Comparison of ENCODE assay signal across 8 cellular contexts in the genomic region with DNA sequence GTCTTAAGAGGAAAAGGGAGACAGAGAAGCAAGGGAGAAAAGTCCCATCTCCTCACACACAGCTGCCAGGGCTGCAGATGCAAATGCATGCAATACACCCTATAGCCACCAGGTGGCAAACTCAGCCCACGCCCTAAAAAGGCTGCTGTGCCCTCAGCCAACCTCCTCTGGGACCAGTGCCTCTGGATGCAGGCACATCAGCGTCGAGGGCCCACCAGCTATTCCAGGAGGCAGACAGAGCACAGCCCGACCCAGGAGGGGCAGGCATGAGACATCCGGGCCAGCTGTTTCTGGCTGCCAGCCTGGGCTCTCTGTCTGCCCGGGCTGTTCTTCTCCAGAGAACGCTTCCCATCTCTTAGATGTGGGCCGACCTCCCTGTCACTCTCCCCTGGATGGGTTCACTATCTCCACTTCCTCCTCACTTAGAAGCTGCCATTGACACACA. TPM values are rescaled to one million over a fixed set of nuclear protein-coding genes. Genes with fewer than 3 reads are reported as not detected.
A peak's percentile ranks its signal among the peaks of the same experiment; 100 is the strongest.
DNase-seq lines count a peak whose midpoint lies in the region; ATAC-seq and TF ChIP-seq lines count a peak whose summit lies in the region.

No MANE protein-coding gene starts in this region.

- no peaks in the 10 kb centered on the region for H3K27me3 Mint-ChIP-seq in activated CD8-positive, alpha-beta memory T cell treated with anti-CD3 and anti-CD28 coated beads, Interleukin-2, amount 10 ng/mL, durations not matched to agents 7 days and 5 days
- H3K27me3 Mint-ChIP-seq in endodermal cell (ENCODE audit: insufficient read depth) = no peaks in the 10 kb centered on the region
- H3K27me3 Mint-ChIP-seq in mesothelial cell of epicardium (ENCODE audit: low read depth) = no peaks in the 10 kb centered on the region

- peaks cover 13% of the 10 kb centered on the region for H3K36me3 Mint-ChIP-seq in activated CD8-positive, alpha-beta memory T cell treated with anti-CD3 and anti-CD28 coated beads, Interleukin-2, amount 10 ng/mL, durations not matched to agents 7 days and 5 days
- H3K36me3 Mint-ChIP-seq in endodermal cell (ENCODE audit: low read depth) = peaks cover 72% of the 10 kb centered on the region
- H3K36me3 Mint-ChIP-seq in mesothelial cell of epicardium = no peaks in the 10 kb centered on the region

- no peak overlapping the region for H3K27ac Mint-ChIP-seq in activated CD8-positive, alpha-beta memory T cell treated with anti-CD3 and anti-CD28 coated beads, Interleukin-2, amount 10 ng/mL, durations not matched to agents 7 days and 5 days
- H3K27ac Mint-ChIP-seq in endodermal cell (peak overlapping the region; percentile 95), mesothelial cell of epicardium (no peak overlapping the region)

- 42 to 46% methylated on average over 5 to 8 of the region's 8 CpGs for WGBS in endodermal cell (ENCODE audit: insufficient coverage in 1 of 2, insufficient read length in 1 of 2), 2 experiments

- H3K27me3 ChIP-seq in endodermal cell (ENCODE audit: control insufficient read depth, insufficient read depth, low read length, poor library complexity, severe bottlenecking) = no peaks in the 10 kb centered on the region

- no peaks in the 10 kb centered on the region for H3K9me3 Mint-ChIP-seq in activated CD8-positive, alpha-beta memory T cell treated with anti-CD3 and anti-CD28 coated beads, Interleukin-2, amount 10 ng/mL, durations not matched to agents 7 days and 5 days (ENCODE audit: low read depth)
- H3K9me3 Mint-ChIP-seq in endodermal cell (no peaks in the 10 kb centered on the region), mesothelial cell of epicardium (no peaks in the 10 kb centered on the region)

- H3K4me1 ChIP-seq in endodermal cell (ENCODE audit: control insufficient read depth, insufficient read depth, low read length) = peaks cover 14% of the 10 kb centered on the region

- no peak overlapping the region for H3K9ac ChIP-seq in endodermal cell (ENCODE audit: extremely low read depth, low read length, poor library complexity, severe bottlenecking)

- peak; percentile 55 for DNase-seq in COR-L47 (lab: John Stamatoyannopoulos, UW)
- peak; percentile 5 for DNase-seq in NOMO-1 treated with dmso at 0.1 percent for 144 hours (lab: John Stamatoyannopoulos, UW; ENCODE audit: unreplicated experiment)
- DNase-seq in activated CD8-positive, alpha-beta memory T cell treated with anti-CD3 and anti-CD28 coated beads, Interleukin-2, amount 10 ng/mL, durations not matched to agents 7 days and 5 days = peak; percentile 84
- DNase-seq in endodermal cell = peak; percentile 97
- DNase-seq in mesothelial cell of epicardium (ENCODE audit: low spot score in 2 of 2, unreplicated experiment in 2 of 2) = peak; percentile 57 to 82
- DNase-seq in stimulated activated CD8-positive, alpha-beta memory T cell treated with anti-CD3 and anti-CD28 coated beads, Interleukin-15, amount 100 ng/mL, for 4 hours (ENCODE audit: low read depth in 2 of 2) = peak; percentile 32 to 48

- TF ChIP-seq CTCF in endodermal cell (conservative IDR thresholded peaks at IDR 0.05) (peak; percentile 97), mesothelial cell of epicardium (IDR thresholded peaks at IDR 0.05; ENCODE audit: unreplicated experiment) (peak; percentile 99)

- no peak overlapping the region for H3K4me3 ChIP-seq in endodermal cell (ENCODE audit: low read length)

- no peak overlapping the region for H3K4me3 Mint-ChIP-seq in activated CD8-positive, alpha-beta memory T cell treated with anti-CD3 and anti-CD28 coated beads, Interleukin-2, amount 10 ng/mL, durations not matched to agents 7 days and 5 days
- no peak overlapping the region for H3K4me3 Mint-ChIP-seq in endodermal cell
- H3K4me3 Mint-ChIP-seq in mesothelial cell of epicardium = no peak overlapping the region

- CTCF ChIA-PET in activated CD8-positive, alpha-beta memory T cell treated with anti-CD3 and anti-CD28 coated beads, Interleukin-2, amount 10 ng/mL, durations not matched to agents 7 days and 5 days (lab: Charles Lee) = interaction anchor here (0.6 to 15.4 kb wide), 36 partner anchors 9 to 344 kb away, joined by 3 to 380 read pairs (median 4); a partner anchor contains a TSS

- no peaks in the 10 kb centered on the region for H3K9me3 ChIP-seq in endodermal cell (ENCODE audit: control insufficient read depth, low read length)

- ATAC-seq in HG03378 (IDR thresholded peaks at IDR 0.05; ENCODE audit: unreplicated experiment) (peak; percentile 56), HG03457 (IDR thresholded peaks at IDR 0.05; ENCODE audit: unreplicated experiment) (no peak)
- ATAC-seq in activated CD8-positive, alpha-beta memory T cell treated with anti-CD3 and anti-CD28 coated beads, Interleukin-2, amount 10 ng/mL, durations not matched to agents 7 days and 5 days = peak; percentile 74

- peaks cover 25% of the 10 kb centered on the region for H3K4me1 Mint-ChIP-seq in activated CD8-positive, alpha-beta memory T cell treated with anti-CD3 and anti-CD28 coated beads, Interleukin-2, amount 10 ng/mL, durations not matched to agents 7 days and 5 days
- H3K4me1 Mint-ChIP-seq in endodermal cell (peaks cover 22% of the 10 kb centered on the region), mesothelial cell of epicardium (peaks cover 6% of the 10 kb centered on the region)

- peaks cover 86% of the 10 kb centered on the region for H3K36me3 ChIP-seq in endodermal cell (ENCODE audit: control insufficient read depth, insufficient read depth, low read length)

- H3K27ac ChIP-seq in endodermal cell (ENCODE audit: low read depth, low read length) = no peak overlapping the region

RNA-seq across cellular contexts. Expression of a gene that starts 39.7 kb away (rescaled TPM):
- under 1 TPM; 0.07 to 0.15 TPM for total RNA-seq in activated CD8-positive, alpha-beta memory T cell treated with anti-CD3 and anti-CD28 coated beads, Interleukin-2, amount 10 ng/mL, durations not matched to agents 7 days and 5 days
- total RNA-seq in endodermal cell (under 1 TPM in 1 of 2 donors, not detected in 1; 0.13 TPM), mesothelial cell of epicardium (0.07 to 0.11 TPM (median 0.11 TPM) in 3 replicates)
- 0.28 TPM for polyA plus RNA-seq in endodermal cell (2013, experiment 1 of 2)
- 0.21 TPM for polyA plus RNA-seq in endodermal cell (2013, experiment 2 of 2)

Comparison
In these comparisons a context has a peak if more than half of its experiments do, and no peak if none do; other contexts are left out.
1. DNase-seq: peak in every context shown above with its lines; median percentile 97 in endodermal cell; 84 in activated CD8-positive, alpha-beta memory T cell treated with anti-CD3 and anti-CD28 coated beads, Interleukin-2, amount 10 ng/mL, durations not matched to agents 7 days and 5 days; 70 in mesothelial cell of epicardium; 55 in COR-L47; 40 in stimulated activated CD8-positive, alpha-beta memory T cell treated with anti-CD3 and anti-CD28 coated beads, Interleukin-15, amount 100 ng/mL, for 4 hours; 5 in NOMO-1 treated with dmso at 0.1 percent for 144 hours.